In the genomic region with DNA sequence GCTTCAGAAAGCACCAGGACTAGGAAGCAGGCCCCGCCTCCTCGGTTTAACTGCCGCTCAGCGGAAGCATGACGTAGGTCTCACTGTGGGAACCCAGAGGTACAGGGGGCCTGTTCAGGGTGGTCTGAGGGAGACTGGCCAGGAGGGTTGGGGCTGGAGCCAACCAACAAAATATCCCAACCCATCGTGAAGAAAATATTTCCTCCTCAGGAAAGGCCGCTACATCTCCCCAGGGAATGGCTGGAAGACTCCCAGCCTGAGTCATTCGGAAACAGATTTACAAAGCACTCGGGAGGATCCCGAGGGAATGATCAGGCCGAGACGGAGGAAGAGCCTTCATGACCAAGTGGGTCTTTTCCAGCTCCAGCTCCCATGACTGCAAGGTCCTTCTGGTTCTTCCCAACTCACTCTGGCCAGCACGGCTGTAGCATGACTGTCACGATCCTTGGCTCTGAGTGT, we compare ENCODE assay signal across 10 cellular contexts.
DNase-seq lines count a peak whose midpoint lies in the region; ATAC-seq, FAIRE-seq and TF ChIP-seq lines count a peak whose summit lies in the region.
"Had no signal": no experiment of that assay in that cellular context is flagged by ENCODE, and none has a peak within 500 bp of the region (broad histone marks: within the 10 kb centered on the region; RNA-seq: fewer than 3 reads in every experiment).

No MANE protein-coding gene starts in this region.

- peaks cover 3% of the 10 kb centered on the region for H3K79me2 ChIP-seq in HepG2 (ENCODE audit: insufficient read depth, low read length)

- FAIRE-seq in HepG2 (lab: Jason Lieb, UNC) = no peak

- H3K27ac ChIP-seq in HepG2 (ENCODE audit: extremely low read length, insufficient read depth, low read length) (no peak overlapping the region), right lobe of liver (no peak overlapping the region), esophagus (ENCODE audit: low read depth in 2 of 2, low read length in 1 of 2) (peak overlapping the region; percentile 66 to 67), aorta (ENCODE audit: low read depth in 1 of 2, low read length in 2 of 2) (peak overlapping the region; percentile 14 to 95)

- in situ Hi-C loops in HepG2 (cut with HindIII; ENCODE audit: extremely low pct_ligation_motif_present, low pct_unique_long_range_greater_than_20kb) = no loop called here

- H3K9ac ChIP-seq in HepG2 (ENCODE audit: insufficient read depth, low read depth, low read length) = no peak overlapping the region

- TF ChIP-seq CTCF in HepG2 (CRISPR knock-in tag; IDR thresholded peaks at IDR 0.05) (no peak), right lobe of liver (IDR thresholded peaks at IDR 0.05) (no peak)

- peaks cover 5 to 8% of the 10 kb centered on the region in 2 donors for H3K4me1 Mint-ChIP-seq in natural killer cell treated with Interleukin-12 subunit alpha and Interleukin-12 subunit beta and Interleukin-15 and Interleukin-18, amount 100 ng/mL, for 72 hours (ENCODE audit: low read depth in 2 of 2)
- H3K4me1 Mint-ChIP-seq in activated CD4-positive, alpha-beta memory T cell treated with anti-CD3 and anti-CD28 coated beads, Interleukin-2, amount 10 ng/mL, durations not matched to agents 7 days and 5 days = peaks cover 7% of the 10 kb centered on the region

- H3K4me3 ChIP-seq in HepG2 (replicated peaks in 1 of 3; ENCODE audit: insufficient read depth in 1 of 3, low read depth in 2 of 3, low read length in 3 of 3) (no peak overlapping the region), right lobe of liver (no peak overlapping the region), esophagus (ENCODE audit: low read depth in 1 of 2, low read length in 2 of 2) (no peak overlapping the region), aorta (ENCODE audit: low read length in 2 of 2) (no peak overlapping the region)

- no peak overlapping the region for H3K27ac Mint-ChIP-seq in natural killer cell treated with Interleukin-12 subunit alpha and Interleukin-12 subunit beta and Interleukin-15 and Interleukin-18, amount 100 ng/mL, for 72 hours
- H3K27ac Mint-ChIP-seq in activated CD4-positive, alpha-beta memory T cell treated with anti-CD3 and anti-CD28 coated beads, Interleukin-2, amount 10 ng/mL, durations not matched to agents 7 days and 5 days = no peak overlapping the region
- H3K27ac Mint-ChIP-seq: natural killer cell had no signal

- H3K36me3 ChIP-seq in HepG2 (replicated peaks in 1 of 2; ENCODE audit: control insufficient read depth in 1 of 2, insufficient read depth in 2 of 2, low read length in 2 of 2) (peaks cover 4 to 13% of the 10 kb centered on the region in 2 experiments; a peak in 3 of 5 replicates), right lobe of liver (no peaks in the 10 kb centered on the region), esophagus (ENCODE audit: control insufficient read depth in 2 of 2, insufficient read depth in 2 of 2, low read length in 1 of 2) (no peaks in the 10 kb centered on the region), aorta (ENCODE audit: control insufficient read depth in 1 of 2, insufficient read depth in 2 of 2, low read length in 1 of 2) (no peaks in the 10 kb centered on the region)

- POLR2A ChIA-PET in HepG2 (lab: Yijun Ruan, JAX) = no interaction called here
- POLR2A ChIA-PET in activated CD4-positive, alpha-beta memory T cell treated with anti-CD3 and anti-CD28 coated beads, Interleukin-2, amount 10 ng/mL, durations not matched to agents 7 days and 5 days (lab: Charles Lee) = no interaction called here

- no peak for ATAC-seq in HepG2
- no peak for ATAC-seq in right lobe of liver
- peak; percentile 89 for ATAC-seq in aorta (ENCODE audit: low FRiP score)
- ATAC-seq in activated CD4-positive, CD25-positive, alpha-beta regulatory T cell treated with anti-CD3 and anti-CD28 coated beads, Interleukin-2, amount 50 U/mL, for 24 hours = no peak
- no peak for ATAC-seq in natural killer cell treated with Interleukin-12 subunit alpha and Interleukin-12 subunit beta and Interleukin-15 and Interleukin-18, amount 100 ng/mL, for 72 hours
- ATAC-seq: natural killer cell had no signal

- H3K27me3 ChIP-seq in HepG2 (ENCODE audit: control insufficient read depth in 1 of 2, insufficient read depth in 2 of 2, low read length in 2 of 2) = no peaks in the 10 kb centered on the region
- no peaks in the 10 kb centered on the region for H3K27me3 ChIP-seq in right lobe of liver
- H3K27me3 ChIP-seq in esophagus (ENCODE audit: control insufficient read depth in 1 of 2, insufficient read depth in 2 of 2, low read length in 2 of 2) = no peaks in the 10 kb centered on the region
- H3K27me3 ChIP-seq in aorta (ENCODE audit: control insufficient read depth in 1 of 2, insufficient read depth in 2 of 2, low read length in 1 of 2) = no peaks in the 10 kb centered on the region

- no peak for TF ChIP-seq RAD21 in HepG2 (CRISPR knock-in tag; IDR thresholded peaks at IDR 0.05)

- H2AFZ ChIP-seq in HepG2 (ENCODE audit: low read length) = no peak overlapping the region

- H3K4me3 Mint-ChIP-seq in natural killer cell treated with Interleukin-12 subunit alpha and Interleukin-12 subunit beta and Interleukin-15 and Interleukin-18, amount 100 ng/mL, for 72 hours = no peak overlapping the region
- no peak overlapping the region for H3K4me3 Mint-ChIP-seq in activated CD4-positive, alpha-beta memory T cell treated with anti-CD3 and anti-CD28 coated beads, Interleukin-2, amount 10 ng/mL, durations not matched to agents 7 days and 5 days
- H3K4me3 Mint-ChIP-seq: natural killer cell had no signal

- TF ChIP-seq EP300 in HepG2 (IDR thresholded peaks at IDR 0.05; ENCODE audit: low read depth in 2 of 2, low read length in 2 of 2) (no peak), HepG2 (CRISPR knock-in tag; IDR thresholded peaks at IDR 0.05; ENCODE audit: borderline replicate concordance) (no peak)

- CTCF ChIA-PET in HepG2 (lab: Yijun Ruan, JAX; ENCODE audit: low intra/inter-chr PET ratio, low total read pairs) = no interaction called here
- CTCF ChIA-PET in activated CD4-positive, alpha-beta memory T cell treated with anti-CD3 and anti-CD28 coated beads, Interleukin-2, amount 10 ng/mL, durations not matched to agents 7 days and 5 days (lab: Charles Lee) = no interaction called here

- H3K27me3 Mint-ChIP-seq in natural killer cell treated with Interleukin-12 subunit alpha and Interleukin-12 subunit beta and Interleukin-15 and Interleukin-18, amount 100 ng/mL, for 72 hours = peaks cover 4 to 14% of the 10 kb centered on the region in 2 donors
- peaks cover 6% of the 10 kb centered on the region for H3K27me3 Mint-ChIP-seq in activated CD4-positive, alpha-beta memory T cell treated with anti-CD3 and anti-CD28 coated beads, Interleukin-2, amount 10 ng/mL, durations not matched to agents 7 days and 5 days

- H3K4me2 ChIP-seq in HepG2 (ENCODE audit: low read depth, low read length) = no peak overlapping the region

- TF ChIP-seq POLR2A in HepG2 (IDR thresholded peaks at IDR 0.05; ENCODE audit: insufficient read depth in 1 of 2, low read depth in 2 of 2, low read length in 2 of 2) = no peak
- no peak for TF ChIP-seq POLR2A in right lobe of liver (IDR thresholded peaks at IDR 0.05)

- no TSS peak for BruUV-seq in HepG2 (replicated peaks; lab: Mats Ljungman, UMichigan)

- peaks cover 12% of the 10 kb centered on the region; the same call in 1 of the 2 replicates for H4K20me1 ChIP-seq in HepG2 (ENCODE audit: insufficient read depth, low read length)

- H3K36me3 Mint-ChIP-seq in natural killer cell treated with Interleukin-12 subunit alpha and Interleukin-12 subunit beta and Interleukin-15 and Interleukin-18, amount 100 ng/mL, for 72 hours = no peaks in the 10 kb centered on the region
- no peaks in the 10 kb centered on the region for H3K36me3 Mint-ChIP-seq in activated CD4-positive, alpha-beta memory T cell treated with anti-CD3 and anti-CD28 coated beads, Interleukin-2, amount 10 ng/mL, durations not matched to agents 7 days and 5 days (ENCODE audit: low read depth)
- H3K36me3 Mint-ChIP-seq: natural killer cell had no signal

- 84% methylated on average over 12 of the region's 14 CpGs for WGBS in HepG2 (ENCODE audit: low lambda C conversion rate)
- 95% methylated on average over 3 of the region's 14 CpGs for WGBS in right lobe of liver (ENCODE audit: insufficient coverage, low coverage, low lambda C conversion rate, missing lambda C conversion rate)
- WGBS in esophagus, 2 donors = 66 to 73% methylated on average over 14 of the region's 14 CpGs
- 2 to 7% methylated on average over 14 of the region's 14 CpGs for WGBS in aorta, 2 donors

- no peaks in the 10 kb centered on the region for H3K9me3 Mint-ChIP-seq in natural killer cell treated with Interleukin-12 subunit alpha and Interleukin-12 subunit beta and Interleukin-15 and Interleukin-18, amount 100 ng/mL, for 72 hours
- no peaks in the 10 kb centered on the region for H3K9me3 Mint-ChIP-seq in activated CD4-positive, alpha-beta memory T cell treated with anti-CD3 and anti-CD28 coated beads, Interleukin-2, amount 10 ng/mL, durations not matched to agents 7 days and 5 days
- H3K9me3 Mint-ChIP-seq: natural killer cell had no signal

- H3K9me3 ChIP-seq in HepG2 (ENCODE audit: low read length) = no peaks in the 10 kb centered on the region
- no peaks in the 10 kb centered on the region for H3K9me3 ChIP-seq in right lobe of liver
- H3K9me3 ChIP-seq in esophagus (ENCODE audit: control insufficient read depth in 2 of 2, insufficient read depth in 1 of 2, low read depth in 1 of 2, low read length in 1 of 2) = no peaks in the 10 kb centered on the region
- no peaks in the 10 kb centered on the region for H3K9me3 ChIP-seq in aorta (ENCODE audit: control insufficient read depth, low read length)

- intact Hi-C loops in HepG2 (cut with micrococcal nuclease; ENCODE audit: unreplicated experiment) (loop anchor here (5.0 kb wide), 1 partner anchor 100 kb away; a partner anchor contains a TSS), right lobe of liver (cut with DNase I) (no loop called here), aorta (cut with DNase I) (loop anchor here in 1 of 2 donors (5.0 to 10.0 kb wide), 2 partner anchors 105 to 277 kb away; no protein-coding TSS in a partner anchor)

- H3K4me1 ChIP-seq in HepG2 (ENCODE audit: insufficient read depth, low read length) (peaks cover 22% of the 10 kb centered on the region), right lobe of liver (peaks cover 0 to 16% (median 4%) of the 10 kb centered on the region in 4 donors), esophagus (ENCODE audit: control insufficient read depth in 2 of 2, insufficient read depth in 2 of 2, low read length in 1 of 2) (peaks cover 1 to 7% of the 10 kb centered on the region in 2 donors), aorta (ENCODE audit: control insufficient read depth in 1 of 2, insufficient read depth in 2 of 2, low read length in 2 of 2) (peaks cover 0 to 7% of the 10 kb centered on the region in 2 donors)

- DNase-seq in HepG2 (ENCODE audit: low spot score) = no peak
- no peak for DNase-seq in right lobe of liver
- peak; percentile 85 for DNase-seq in myocyte (ENCODE audit: low read depth)
- DNase-seq in aorta = peak; percentile 94 to 95
- DNase-seq in natural killer cell treated with Interleukin-12 subunit alpha and Interleukin-12 subunit beta and Interleukin-15 and Interleukin-18, amount 100 ng/mL, for 72 hours (ENCODE audit: low spot score) = no peak
- no peak for DNase-seq in activated CD4-positive, alpha-beta memory T cell treated with anti-CD3 and anti-CD28 coated beads, Interleukin-2, amount 10 ng/mL, durations not matched to agents 7 days and 5 days
- DNase-seq: activated CD4-positive, alpha-beta T cell treated with anti-CD3 and anti-CD28 coated beads for 1 hour; natural killer cell had no signal

Comparison
In these comparisons a context has a peak if more than half of its experiments do, and no peak if none do; other contexts are left out.
1. DNase-seq: peak in myocyte (single experiment) and aorta (2 of 2); none in HepG2 (single experiment), right lobe of liver (0 of 3), natural killer cell treated with Interleukin-12 subunit alpha and Interleukin-12 subunit beta and Interleukin-15 and Interleukin-18, amount 100 ng/mL, for 72 hours (single experiment) and activated CD4-positive, alpha-beta memory T cell treated with anti-CD3 and anti-CD28 coated beads, Interleukin-2, amount 10 ng/mL, durations not matched to agents 7 days and 5 days (single experiment).
2. H3K27ac ChIP-seq: peak in esophagus (2 of 2) and aorta (2 of 2); none in HepG2 (single experiment) and right lobe of liver (0 of 3).